In the genomic region with DNA sequence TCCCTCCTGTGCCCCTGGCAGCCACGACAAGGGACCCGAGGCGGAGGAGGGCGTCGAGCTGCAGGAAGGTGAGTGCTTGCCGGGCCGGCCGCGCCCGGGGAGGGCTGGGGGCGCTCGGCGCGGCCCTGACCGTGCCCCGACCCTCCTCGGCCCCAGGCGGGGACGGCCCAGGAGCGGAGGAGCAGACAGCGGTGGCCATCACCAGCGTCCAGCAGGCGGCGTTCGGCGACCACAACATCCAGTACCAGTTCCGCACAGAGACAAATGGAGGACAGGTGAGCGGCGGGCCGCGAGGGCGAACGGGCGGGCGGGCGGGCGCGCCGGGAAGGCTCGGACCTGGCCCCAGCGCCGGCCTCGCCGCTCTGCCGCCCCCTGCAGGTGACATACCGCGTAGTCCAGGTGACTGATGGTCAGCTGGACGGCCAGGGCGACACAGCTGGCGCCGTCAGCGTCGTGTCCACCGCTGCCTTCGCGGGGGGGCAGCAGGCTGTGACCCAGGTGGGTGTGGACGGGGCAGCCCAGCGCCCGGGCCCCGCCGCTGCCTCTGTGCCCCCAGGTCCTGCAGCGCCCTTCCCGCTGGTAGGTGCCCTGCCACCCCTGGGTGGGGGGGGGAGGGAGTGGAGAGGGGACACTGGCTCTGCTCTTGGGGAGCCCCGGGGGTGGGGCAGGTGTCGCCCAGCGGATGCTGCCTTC, we compare ENCODE assay signal across 8 cellular contexts. TPM values are rescaled to one million over a fixed set of nuclear protein-coding genes. Genes with fewer than 3 reads are reported as not detected.
DNase-seq lines count a peak whose midpoint lies in the region; TF ChIP-seq lines count a peak whose summit lies in the region.

No MANE protein-coding gene starts in this region.

- H3K4me1 ChIP-seq in right atrium auricular region (peaks cover 0 to 37% of the 10 kb centered on the region in 2 donors), vagina (peaks cover 55% of the 10 kb centered on the region)

- TF ChIP-seq POLR2A in NB4 (IDR thresholded peaks at IDR 0.05; ENCODE audit: extremely low read depth, insufficient read length) (no peak), vagina (IDR thresholded peaks at IDR 0.05) (no peak)

- H3K9me3 ChIP-seq in right atrium auricular region = no peaks in the 10 kb centered on the region
- H3K9me3 ChIP-seq in vagina = no peaks in the 10 kb centered on the region

- intact Hi-C loops in vagina (cut with DNase I) = loop anchor here (5.0 to 10.0 kb wide), 2 partner anchors 127 to 205 kb away; partner anchors contain the start of gene FXYD7

- H3K27me3 ChIP-seq in right atrium auricular region = no peaks in the 10 kb centered on the region
- H3K27me3 ChIP-seq in vagina = no peaks in the 10 kb centered on the region

- H3K4me3 ChIP-seq in HFF-Myc (replicated peaks; ENCODE audit: low read depth, low read length) = peak overlapping the region; percentile 48
- no peak overlapping the region for H3K4me3 ChIP-seq in NB4 (ENCODE audit: low read depth, low read length)
- H3K4me3 ChIP-seq in right atrium auricular region = peak overlapping the region; percentile 75 to 92
- H3K4me3 ChIP-seq in vagina = peak overlapping the region; percentile 66 to 76

- DNase-seq in GM10248 (ENCODE audit: extremely low spot score) (peak; percentile 89), HFF-Myc (ENCODE audit: extremely low read depth, low read depth) (peak; percentile 46), NB4 (ENCODE audit: low read depth) (peak; percentile 81), amniotic stem cell (lab: John Stamatoyannopoulos, UW) (peak; percentile 4), right atrium auricular region (ENCODE audit: low spot score) (peak; percentile 82), putamen (ENCODE audit: low spot score) (peak; percentile 78), vagina (ENCODE audit: extremely low spot score in 2 of 2) (no peak)

- peaks cover 27% of the 10 kb centered on the region for H3K36me3 Mint-ChIP-seq in T-helper 1 cell treated with Interleukin-12 subunit alpha and Interleukin-12 subunit beta and Interleukin-4 antibody, amounts not matched to agents 30 μg/mL and 1 μg/mL, for 36 hours (ENCODE audit: low read depth)

- peaks cover 8% of the 10 kb centered on the region for H3K4me1 Mint-ChIP-seq in T-helper 1 cell treated with Interleukin-12 subunit alpha and Interleukin-12 subunit beta and Interleukin-4 antibody, amounts not matched to agents 30 μg/mL and 1 μg/mL, for 36 hours (ENCODE audit: low read depth)

- no peak overlapping the region for H3K27ac Mint-ChIP-seq in T-helper 1 cell treated with Interleukin-12 subunit alpha and Interleukin-12 subunit beta and Interleukin-4 antibody, amounts not matched to agents 30 μg/mL and 1 μg/mL, for 36 hours

- H3K27me3 Mint-ChIP-seq in T-helper 1 cell treated with Interleukin-12 subunit alpha and Interleukin-12 subunit beta and Interleukin-4 antibody, amounts not matched to agents 30 μg/mL and 1 μg/mL, for 36 hours (ENCODE audit: low read depth) = no peaks in the 10 kb centered on the region

- H3K27ac ChIP-seq in right atrium auricular region (peak overlapping the region; percentile 93 to 100), vagina (peak overlapping the region; percentile 89)

- H3K4me3 Mint-ChIP-seq in T-helper 1 cell treated with Interleukin-12 subunit alpha and Interleukin-12 subunit beta and Interleukin-4 antibody, amounts not matched to agents 30 μg/mL and 1 μg/mL, for 36 hours = peak overlapping the region; percentile 69

- peak; percentile 73 for TF ChIP-seq CTCF in GM10248 (IDR thresholded peaks at IDR 0.05; ENCODE audit: control extremely low read depth, extremely low read depth, low read depth, missing control alignments)
- peak; percentile 50 for TF ChIP-seq CTCF in HFF-Myc (IDR thresholded peaks at IDR 0.05; ENCODE audit: low read depth, low read length, missing control alignments)
- no peak for TF ChIP-seq CTCF in NB4 (IDR thresholded peaks at IDR 0.05; ENCODE audit: low read depth, low read length)
- peak; percentile 65 to 91 for TF ChIP-seq CTCF in right atrium auricular region (IDR thresholded peaks at IDR 0.05)
- peak; percentile 3 to 48 (median 34) for TF ChIP-seq CTCF in vagina (IDR thresholded peaks at IDR 0.05)

- CTCF ChIA-PET in GM10248 (lab: Yijun Ruan, JAX) = interaction anchor here (0.5 to 2.2 kb wide), 16 partner anchors 12 to 240 kb away, joined by 3 to 12 read pairs (median 4); partner anchors contain the start of gene HAMP

- H3K36me3 ChIP-seq in right atrium auricular region = peaks cover 31% of the 10 kb centered on the region
- H3K36me3 ChIP-seq in vagina = peaks cover 8 to 43% of the 10 kb centered on the region in 2 donors

- POLR2A ChIA-PET in GM10248 (lab: Yijun Ruan, JAX) = interaction anchor here (0.5 kb wide), 1 partner anchor 65 kb away, joined by 4 read pairs; no protein-coding TSS in a partner anchor

- H3K9me3 Mint-ChIP-seq in T-helper 1 cell treated with Interleukin-12 subunit alpha and Interleukin-12 subunit beta and Interleukin-4 antibody, amounts not matched to agents 30 μg/mL and 1 μg/mL, for 36 hours = no peaks in the 10 kb centered on the region

RNA-seq across cellular contexts. Expression of gene USF2, which starts 0.8 kb away (rescaled TPM):
- 100 to 1,000 TPM; 130 to 180 TPM for total RNA-seq in right atrium auricular region
- total RNA-seq in vagina = 95.5 TPM

RNA-seq across cellular contexts. Expression of gene HAMP, which starts 12.8 kb away (rescaled TPM):
- total RNA-seq in right atrium auricular region = 100 to 1,000 TPM in 1 of 2 donors, not detected in 1; 146 TPM
- not detected for total RNA-seq in vagina

RNA-seq across cellular contexts. Expression of gene LSR, which starts 20.8 kb away (rescaled TPM):
- total RNA-seq in right atrium auricular region (10 to 100 TPM in 1 of 2 donors, 1 to 10 TPM in 1; 7.6 to 20.1 TPM), vagina (32.9 TPM)

RNA-seq across cellular contexts. Expression of gene MAG, which starts 22.4 kb away (rescaled TPM):
- not detected for total RNA-seq in right atrium auricular region
- not detected for total RNA-seq in vagina

RNA-seq across cellular contexts. Expression of gene FAM187B, which starts 41.0 kb away (rescaled TPM):
- total RNA-seq in right atrium auricular region = not detected
- not detected for total RNA-seq in vagina

Comparison
In these comparisons a context has a peak if more than half of its experiments do, and no peak if none do; other contexts are left out.
1. DNase-seq: peak in GM10248 (single experiment), HFF-Myc (single experiment), NB4 (single experiment), amniotic stem cell (single experiment), right atrium auricular region (single experiment) and putamen (single experiment); none in vagina (0 of 2).